Comparison of ENCODE assay signal across 1 cellular context in the genomic region with DNA sequence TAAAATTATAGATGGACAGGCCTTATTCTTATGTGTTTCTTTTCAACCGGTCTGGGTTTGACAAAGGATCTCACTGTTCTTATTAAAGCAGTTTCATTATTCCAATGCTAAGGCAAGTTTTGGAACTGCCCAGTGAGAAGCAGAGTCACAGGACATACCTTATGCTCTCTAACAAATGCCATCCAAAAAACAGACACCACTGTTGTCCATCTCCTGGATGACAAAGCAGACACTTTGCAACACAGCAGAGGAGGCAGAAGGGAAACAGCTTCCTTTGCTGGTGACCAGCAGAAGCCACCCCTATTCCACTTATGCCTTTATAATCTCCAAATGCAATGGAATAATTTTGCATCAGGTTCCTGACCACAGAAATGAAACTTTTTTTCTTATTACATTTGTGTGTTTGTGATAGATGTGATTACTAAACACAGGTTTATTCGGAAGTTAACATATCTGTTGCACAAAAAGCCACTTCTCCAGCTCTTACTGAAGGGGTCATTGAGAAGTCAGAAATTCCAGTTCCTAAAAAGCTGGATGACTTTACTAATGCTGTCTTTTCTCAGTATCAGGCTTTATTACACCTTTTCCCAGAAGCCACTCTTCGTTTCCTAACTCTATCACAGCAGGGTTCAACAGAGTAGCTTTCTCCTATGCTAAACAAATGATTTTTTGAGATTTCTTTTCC.
TF ChIP-seq lines count a peak whose summit lies in the region.

No MANE protein-coding gene starts in this region.

TF ChIP-seq in GM23338, 12 proteins besides CTCF, POLR2A, EP300 and RAD21 (continued from another document):
- TF ChIP-seq ZNF114 (CRISPR knock-in tag; IDR thresholded peaks at IDR 0.05) (no peak), NANOG (IDR thresholded peaks at IDR 0.05; ENCODE audit: borderline replicate concordance) (no peak)
- TF ChIP-seq, protein P1, sequence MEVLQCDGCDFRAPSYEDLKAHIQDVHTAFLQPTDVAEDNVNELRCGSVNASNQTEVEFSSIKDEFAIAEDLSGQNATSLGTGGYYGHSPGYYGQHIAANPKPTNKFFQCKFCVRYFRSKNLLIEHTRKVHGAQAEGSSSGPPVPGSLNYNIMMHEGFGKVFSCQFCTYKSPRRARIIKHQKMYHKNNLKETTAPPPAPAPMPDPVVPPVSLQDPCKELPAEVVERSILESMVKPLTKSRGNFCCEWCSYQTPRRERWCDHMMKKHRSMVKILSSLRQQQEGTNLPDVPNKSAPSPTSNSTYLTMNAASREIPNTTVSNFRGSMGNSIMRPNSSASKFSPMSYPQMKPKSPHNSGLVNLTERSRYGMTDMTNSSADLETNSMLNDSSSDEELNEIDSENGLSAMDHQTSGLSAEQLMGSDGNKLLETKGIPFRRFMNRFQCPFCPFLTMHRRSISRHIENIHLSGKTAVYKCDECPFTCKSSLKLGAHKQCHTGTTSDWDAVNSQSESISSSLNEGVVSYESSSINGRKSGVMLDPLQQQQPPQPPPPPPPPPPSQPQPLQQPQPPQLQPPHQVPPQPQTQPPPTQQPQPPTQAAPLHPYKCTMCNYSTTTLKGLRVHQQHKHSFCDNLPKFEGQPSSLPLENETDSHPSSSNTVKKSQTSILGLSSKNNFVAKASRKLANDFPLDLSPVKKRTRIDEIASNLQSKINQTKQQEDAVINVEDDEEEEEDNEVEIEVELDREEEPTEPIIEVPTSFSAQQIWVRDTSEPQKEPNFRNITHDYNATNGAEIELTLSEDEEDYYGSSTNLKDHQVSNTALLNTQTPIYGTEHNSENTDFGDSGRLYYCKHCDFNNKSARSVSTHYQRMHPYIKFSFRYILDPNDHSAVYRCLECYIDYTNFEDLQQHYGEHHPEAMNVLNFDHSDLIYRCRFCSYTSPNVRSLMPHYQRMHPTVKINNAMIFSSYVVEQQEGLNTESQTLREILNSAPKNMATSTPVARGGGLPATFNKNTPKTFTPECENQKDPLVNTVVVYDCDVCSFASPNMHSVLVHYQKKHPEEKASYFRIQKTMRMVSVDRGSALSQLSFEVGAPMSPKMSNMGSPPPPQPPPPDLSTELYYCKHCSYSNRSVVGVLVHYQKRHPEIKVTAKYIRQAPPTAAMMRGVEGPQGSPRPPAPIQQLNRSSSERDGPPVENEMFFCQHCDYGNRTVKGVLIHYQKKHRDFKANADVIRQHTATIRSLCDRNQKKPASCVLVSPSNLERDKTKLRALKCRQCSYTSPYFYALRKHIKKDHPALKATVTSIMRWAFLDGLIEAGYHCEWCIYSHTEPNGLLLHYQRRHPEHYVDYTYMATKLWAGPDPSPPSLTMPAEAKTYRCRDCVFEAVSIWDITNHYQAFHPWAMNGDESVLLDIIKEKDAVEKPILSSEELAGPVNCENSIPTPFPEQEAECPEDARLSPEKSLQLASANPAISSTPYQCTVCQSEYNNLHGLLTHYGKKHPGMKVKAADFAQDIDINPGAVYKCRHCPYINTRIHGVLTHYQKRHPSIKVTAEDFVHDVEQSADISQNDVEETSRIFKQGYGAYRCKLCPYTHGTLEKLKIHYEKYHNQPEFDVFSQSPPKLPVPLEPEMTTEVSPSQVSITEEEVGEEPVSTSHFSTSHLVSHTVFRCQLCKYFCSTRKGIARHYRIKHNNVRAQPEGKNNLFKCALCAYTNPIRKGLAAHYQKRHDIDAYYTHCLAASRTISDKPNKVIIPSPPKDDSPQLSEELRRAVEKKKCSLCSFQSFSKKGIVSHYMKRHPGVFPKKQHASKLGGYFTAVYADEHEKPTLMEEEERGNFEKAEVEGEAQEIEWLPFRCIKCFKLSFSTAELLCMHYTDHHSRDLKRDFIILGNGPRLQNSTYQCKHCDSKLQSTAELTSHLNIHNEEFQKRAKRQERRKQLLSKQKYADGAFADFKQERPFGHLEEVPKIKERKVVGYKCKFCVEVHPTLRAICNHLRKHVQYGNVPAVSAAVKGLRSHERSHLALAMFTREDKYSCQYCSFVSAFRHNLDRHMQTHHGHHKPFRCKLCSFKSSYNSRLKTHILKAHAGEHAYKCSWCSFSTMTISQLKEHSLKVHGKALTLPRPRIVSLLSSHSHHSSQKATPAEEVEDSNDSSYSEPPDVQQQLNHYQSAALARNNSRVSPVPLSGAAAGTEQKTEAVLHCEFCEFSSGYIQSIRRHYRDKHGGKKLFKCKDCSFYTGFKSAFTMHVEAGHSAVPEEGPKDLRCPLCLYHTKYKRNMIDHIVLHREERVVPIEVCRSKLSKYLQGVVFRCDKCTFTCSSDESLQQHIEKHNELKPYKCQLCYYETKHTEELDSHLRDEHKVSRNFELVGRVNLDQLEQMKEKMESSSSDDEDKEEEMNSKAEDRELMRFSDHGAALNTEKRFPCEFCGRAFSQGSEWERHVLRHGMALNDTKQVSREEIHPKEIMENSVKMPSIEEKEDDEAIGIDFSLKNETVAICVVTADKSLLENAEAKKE (CRISPR knock-in tag; IDR thresholded peaks at IDR 0.05): no peak
